ENCODE assay signal across 22 cellular contexts in genomic region chr6:63742060-63742459, GRCh38.
"Had no signal": no experiment of that assay in that cellular context is flagged by ENCODE, and none has a peak within 500 bp of the region (broad histone marks: within the 10 kb centered on the region; RNA-seq: fewer than 3 reads in every experiment).

No MANE protein-coding gene starts in this region.

- H3K4me3 ChIP-seq: adrenal gland, ascending aorta, colonic mucosa, dorsolateral prefrontal cortex, esophagus squamous epithelium, heart left ventricle, lung, prostate gland, right atrium auricular region, upper lobe of left lung had no signal

- H3K9me3 ChIP-seq: adrenal gland, ascending aorta, colonic mucosa, esophagus squamous epithelium, prostate gland, right atrium auricular region, upper lobe of left lung had no signal

- H3K4me3 Mint-ChIP-seq: activated CD8-positive, alpha-beta T cell treated with anti-CD3 and anti-CD28 coated beads, Interleukin-2, amount 10 ng/mL, durations not matched to agents 7 days and 5 days; activated naive CD8-positive, alpha-beta T cell; activated T-helper 1 cell treated with anti-CD3 and anti-CD28 coated beads, Interleukin-12 subunit alpha, Interleukin-12 subunit beta, Interleukin-2, Interleukin-4 antibody, amounts not matched to agents 30 ng/mL and 10 ng/mL and 1 ng/mL, durations not matched to agents 14 hours and 24 hours and 36 hours; effector memory CD8-positive, alpha-beta T cell; natural killer cell treated with Interleukin-12 subunit alpha and Interleukin-12 subunit beta and Interleukin-15 and Interleukin-18, amount 100 ng/mL, for 72 hours; T-cell had no signal

- DNase-seq: activated CD4-positive, alpha-beta T cell treated with anti-CD3 and anti-CD28 coated beads for 1 hour; activated CD4-positive, alpha-beta T cell treated with anti-CD3 and anti-CD28 coated beads, Interleukin-2, amount 50 U/mL, for 1 hour; activated CD8-positive, alpha-beta T cell treated with anti-CD3 and anti-CD28 coated beads, Interleukin-2, amount 10 ng/mL, durations not matched to agents 7 days and 5 days; activated gamma-delta T cell treated with Interleukin-2 at 50 U/mL for 16 hours; adrenal gland; colonic mucosa; dorsolateral prefrontal cortex; effector memory CD8-positive, alpha-beta T cell; esophagus squamous epithelium; heart left ventricle; midbrain; stimulated activated CD4-positive, alpha-beta T cell treated with anti-CD3 and anti-CD28 coated beads, Interleukin-4, amount 100 ng/mL, for 24 hours; stimulated activated naive CD8-positive, alpha-beta T cell treated with anti-CD3 and anti-CD28 coated beads, Interleukin-15, Interleukin-2, amounts not matched to agents 100 U/mL and 50 U/mL, for 24 hours; T-cell; upper lobe of left lung had no signal

- ATAC-seq: activated CD8-positive, alpha-beta T cell treated with anti-CD3 and anti-CD28 coated beads, Interleukin-2, amount 10 ng/mL, durations not matched to agents 7 days and 5 days; effector memory CD8-positive, alpha-beta T cell; heart left ventricle; natural killer cell treated with Interleukin-12 subunit alpha and Interleukin-12 subunit beta and Interleukin-15 and Interleukin-18, amount 100 ng/mL, for 72 hours; stimulated activated naive CD8-positive, alpha-beta T cell treated with anti-CD3 and anti-CD28 coated beads, Interleukin-15, Interleukin-2, amounts not matched to agents 100 U/mL and 50 U/mL, for 24 hours; T-cell had no signal

- H3K27ac ChIP-seq: adrenal gland, ascending aorta, colonic mucosa, dorsolateral prefrontal cortex, esophagus squamous epithelium, heart left ventricle, prostate gland, right atrium auricular region, upper lobe of left lung had no signal

- H3K27me3 Mint-ChIP-seq: activated naive CD8-positive, alpha-beta T cell had no signal

- H3K27ac Mint-ChIP-seq: activated CD8-positive, alpha-beta T cell treated with anti-CD3 and anti-CD28 coated beads, Interleukin-2, amount 10 ng/mL, durations not matched to agents 7 days and 5 days; activated naive CD8-positive, alpha-beta T cell; activated T-helper 1 cell treated with anti-CD3 and anti-CD28 coated beads, Interleukin-12 subunit alpha, Interleukin-12 subunit beta, Interleukin-2, Interleukin-4 antibody, amounts not matched to agents 30 ng/mL and 10 ng/mL and 1 ng/mL, durations not matched to agents 14 hours and 24 hours and 36 hours; effector memory CD8-positive, alpha-beta T cell; natural killer cell treated with Interleukin-12 subunit alpha and Interleukin-12 subunit beta and Interleukin-15 and Interleukin-18, amount 100 ng/mL, for 72 hours; T-cell had no signal

- H3K36me3 ChIP-seq: adrenal gland, ascending aorta, colonic mucosa, esophagus squamous epithelium, heart left ventricle, prostate gland, right atrium auricular region, upper lobe of left lung had no signal

- H3K36me3 Mint-ChIP-seq: activated naive CD8-positive, alpha-beta T cell had no signal

- H3K27me3 ChIP-seq: adrenal gland, ascending aorta, colonic mucosa, dorsolateral prefrontal cortex, esophagus squamous epithelium, heart left ventricle, right atrium auricular region, upper lobe of left lung had no signal

- H3K4me1 ChIP-seq: ascending aorta, colonic mucosa, heart left ventricle, prostate gland, right atrium auricular region, upper lobe of left lung had no signal
